19 cellular contexts compared by ENCODE assay signal in the genomic region with DNA sequence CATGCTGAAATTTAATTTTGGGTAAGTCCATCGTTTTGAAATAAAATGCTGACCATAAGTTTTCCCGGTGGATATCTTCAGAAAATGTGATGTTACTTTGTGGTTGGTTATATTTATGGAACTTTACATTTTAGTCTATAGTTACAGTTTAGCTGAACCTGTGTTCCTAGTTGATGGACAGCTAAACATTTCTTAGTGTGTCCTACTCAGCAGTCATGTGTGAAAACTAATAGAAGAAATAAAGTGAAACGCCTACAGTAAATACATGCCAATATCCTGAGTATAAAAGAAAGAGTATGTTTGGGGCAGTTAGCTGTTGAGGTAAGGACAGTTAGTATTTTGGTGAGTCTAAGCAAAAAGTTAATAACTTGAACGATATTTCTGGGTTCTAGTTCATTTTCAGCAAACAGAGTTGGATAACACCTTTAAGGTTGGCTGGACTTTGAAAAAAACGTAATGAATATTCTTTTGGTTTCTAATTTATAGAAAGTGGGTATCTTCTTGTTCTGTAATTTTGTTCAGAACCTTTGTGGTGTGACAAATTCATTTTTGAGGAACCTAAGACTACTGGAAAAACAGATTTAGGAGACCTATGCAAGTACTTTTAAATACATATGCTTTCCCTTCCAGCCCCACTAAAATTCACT.
"Had no signal": no experiment of that assay in that cellular context is flagged by ENCODE, and none has a peak within 500 bp of the region (broad histone marks: within the 10 kb centered on the region; RNA-seq: fewer than 3 reads in every experiment).

No MANE protein-coding gene starts in this region.

- H3K27me3 ChIP-seq: brain microvascular endothelial cell, esophagus muscularis mucosa, hepatocyte, upper lobe of right lung had no signal

- H3K27ac Mint-ChIP-seq: activated CD8-positive, alpha-beta T cell treated with anti-CD3 and anti-CD28 coated beads, Interleukin-2, amount 10 ng/mL, durations not matched to agents 7 days and 5 days; activated naive CD4-positive, alpha-beta T cell treated with anti-CD3 and anti-CD28 coated beads, Interleukin-2, amount 50 U/mL, for 72 hours; activated T-cell treated with anti-CD3 and anti-CD28 coated beads, Interleukin-2, amount 50 U/mL, for 72 hours had no signal

- H3K36me3 ChIP-seq: brain microvascular endothelial cell had no signal

- H3K4me3 Mint-ChIP-seq: activated CD8-positive, alpha-beta T cell treated with anti-CD3 and anti-CD28 coated beads, Interleukin-2, amount 10 ng/mL, durations not matched to agents 7 days and 5 days; activated T-cell treated with anti-CD3 and anti-CD28 coated beads, Interleukin-2, amount 50 U/mL, for 72 hours; central memory CD8-positive, alpha-beta T cell; nephron had no signal

- DNase-seq: activated CD4-positive, alpha-beta T cell treated with anti-CD3 and anti-CD28 coated beads for 48 hours; activated CD8-positive, alpha-beta memory T cell treated with anti-CD3 and anti-CD28 coated beads, Interleukin-2, amount 50 U/mL, for 4 hours; activated CD8-positive, alpha-beta T cell treated with anti-CD3 and anti-CD28 coated beads, Interleukin-2, amount 10 ng/mL, durations not matched to agents 7 days and 5 days; activated gamma-delta T cell; activated T-cell treated with anti-CD3 and anti-CD28 coated beads, Interleukin-2, amount 50 U/mL, for 72 hours; anterior cingulate cortex; brain microvascular endothelial cell; islet precursor cell; occipital lobe; stimulated activated CD4-positive, alpha-beta T cell treated with anti-CD3 and anti-CD28 coated beads, Interleukin-4, amount 100 ng/mL, for 1 hour; stimulated activated naive CD8-positive, alpha-beta T cell treated with anti-CD3 and anti-CD28 coated beads, Interleukin-15, Interleukin-2, amounts not matched to agents 100 U/mL and 50 U/mL, for 24 hours; T-helper 1 cell; upper lobe of right lung had no signal

- H3K27me3 Mint-ChIP-seq: central memory CD8-positive, alpha-beta T cell had no signal

- H3K27ac ChIP-seq: brain microvascular endothelial cell, coronary artery, esophagus muscularis mucosa, hepatocyte, upper lobe of right lung had no signal

- H3K9me3 ChIP-seq: esophagus muscularis mucosa, upper lobe of right lung had no signal

- H3K9me3 Mint-ChIP-seq: activated naive CD4-positive, alpha-beta T cell treated with anti-CD3 and anti-CD28 coated beads, Interleukin-2, amount 50 U/mL, for 72 hours; activated T-cell treated with anti-CD3 and anti-CD28 coated beads, Interleukin-2, amount 50 U/mL, for 72 hours; central memory CD8-positive, alpha-beta T cell; nephron had no signal

- ATAC-seq: activated CD8-positive, alpha-beta T cell treated with anti-CD3 and anti-CD28 coated beads, Interleukin-2, amount 10 ng/mL, durations not matched to agents 7 days and 5 days; activated naive CD4-positive, alpha-beta T cell treated with anti-CD3 and anti-CD28 coated beads, Interleukin-2, amount 50 U/mL, for 72 hours; activated T-cell treated with anti-CD3 and anti-CD28 coated beads, Interleukin-2, amount 50 U/mL, for 72 hours; stimulated activated naive CD8-positive, alpha-beta T cell treated with anti-CD3 and anti-CD28 coated beads, Interleukin-15, Interleukin-2, amounts not matched to agents 100 U/mL and 50 U/mL, for 24 hours; upper lobe of right lung had no signal

- H3K4me3 ChIP-seq: coronary artery, esophagus muscularis mucosa, hepatocyte, upper lobe of right lung had no signal
